1 cellular context compared by ENCODE assay signal in the genomic region with DNA sequence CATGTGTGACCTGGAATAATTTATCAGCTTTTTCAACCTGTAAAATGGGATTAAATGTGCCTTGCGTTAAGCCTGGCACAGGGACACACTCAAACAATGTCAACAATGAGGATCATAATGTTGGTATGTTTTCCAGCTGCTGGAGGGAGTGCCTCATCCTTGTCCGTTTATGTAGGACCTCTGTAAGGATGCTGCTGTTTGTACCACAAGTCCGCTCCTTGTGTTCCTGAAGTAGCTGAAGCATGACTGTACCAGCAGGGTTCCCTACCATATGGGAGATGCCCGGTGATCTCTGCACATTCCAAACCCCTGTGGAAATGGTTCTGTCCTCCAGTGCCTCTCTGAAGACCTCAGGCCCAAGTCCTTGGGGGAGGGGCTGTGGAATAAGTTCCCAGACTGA.
TF ChIP-seq lines count a peak whose summit lies in the region.

No MANE protein-coding gene starts in this region.

TF ChIP-seq in GM23338, 12 proteins besides CTCF, POLR2A, EP300 and RAD21 (continued from another document):
- TF ChIP-seq REST (IDR thresholded peaks at IDR 0.05; ENCODE audit: unreplicated experiment) = no peak
TF ChIP-seq in GM23338: peak in this region for 0.
